ENCODE assay signal across 8 cellular contexts in the genomic region with DNA sequence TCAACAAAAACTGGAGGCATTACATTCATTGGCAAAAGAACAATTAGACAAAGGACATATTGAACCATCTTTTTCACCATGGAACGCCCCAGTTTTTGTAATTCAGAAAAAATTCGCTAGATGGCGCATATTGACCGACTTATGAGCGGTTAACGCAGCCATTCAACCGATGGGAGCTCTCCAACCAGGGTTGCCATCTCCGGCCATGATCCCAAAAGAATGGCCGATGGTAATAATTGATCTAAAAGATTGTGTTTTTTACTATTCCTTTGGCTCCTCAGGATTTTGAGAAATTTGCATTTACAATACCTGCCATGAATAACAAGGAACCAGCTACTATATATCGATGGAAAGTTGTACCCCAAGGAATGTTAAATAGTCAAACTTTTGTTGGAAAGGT.
DNase-seq lines count a peak whose midpoint lies in the region; ATAC-seq lines count a peak whose summit lies in the region.

No MANE protein-coding gene starts in this region.

- no peaks in the 10 kb centered on the region for H3K36me3 Mint-ChIP-seq in T-helper 2 cell treated with Interferon-gamma antibody and Interleukin-4, amounts not matched to agents 5 μg/mL and 100 μg/mL, for 36 hours (ENCODE audit: low read depth)

- DNase-seq in NCI-H2107 treated with DMSO at 0.1 percent for 48 hours (lab: John Stamatoyannopoulos, UW; ENCODE audit: unreplicated experiment): peak; percentile 8
- DNase-seq in NCI-H2107 (lab: John Stamatoyannopoulos, UW): no peak
- DNase-seq in NCI-H1092 (lab: John Stamatoyannopoulos, UW): peak; percentile 58
- peak; percentile 54 for DNase-seq in T-helper 2 cell treated with Interferon-gamma antibody and Interleukin-4, amounts not matched to agents 5 μg/mL and 100 μg/mL, for 36 hours (ENCODE audit: low spot score)
- DNase-seq in T47D (ENCODE audit: low read depth in 1 of 2, low spot score in 1 of 2): peak; percentile 44 to 79
- DNase-seq in iris pigment epithelial cell (ENCODE audit: low read depth): peak; percentile 64
- DNase-seq in stimulated activated CD4-positive, alpha-beta T cell treated with anti-CD3 and anti-CD28 coated beads, Interleukin-2, amount 100 ng/mL, for 4 hours (ENCODE audit: low read depth): peak; percentile 48

- no peaks in the 10 kb centered on the region for H3K9me3 Mint-ChIP-seq in T-helper 2 cell treated with Interferon-gamma antibody and Interleukin-4, amounts not matched to agents 5 μg/mL and 100 μg/mL, for 36 hours

- peaks cover 27% of the 10 kb centered on the region for H3K4me1 Mint-ChIP-seq in T-helper 2 cell treated with Interferon-gamma antibody and Interleukin-4, amounts not matched to agents 5 μg/mL and 100 μg/mL, for 36 hours (ENCODE audit: low read depth)

- no peak for ATAC-seq in HG03565 (IDR thresholded peaks at IDR 0.05; ENCODE audit: unreplicated experiment)

- no peak overlapping the region for H3K4me3 Mint-ChIP-seq in T-helper 2 cell treated with Interferon-gamma antibody and Interleukin-4, amounts not matched to agents 5 μg/mL and 100 μg/mL, for 36 hours

- no peak overlapping the region for H3K27ac Mint-ChIP-seq in T-helper 2 cell treated with Interferon-gamma antibody and Interleukin-4, amounts not matched to agents 5 μg/mL and 100 μg/mL, for 36 hours

- H3K27me3 Mint-ChIP-seq in T-helper 2 cell treated with Interferon-gamma antibody and Interleukin-4, amounts not matched to agents 5 μg/mL and 100 μg/mL, for 36 hours (ENCODE audit: low read depth): peaks cover 64% of the 10 kb centered on the region

- in situ Hi-C loops in T47D (cut with HindIII; ENCODE audit: low pct_unique_long_range_greater_than_20kb, low sequenced_read_pairs): no loop called here
